ENCODE assay signal across 16 cellular contexts in genomic region chr12:944201-944600, GRCh38. TPM values are rescaled to one million over a fixed set of nuclear protein-coding genes. Genes with fewer than 3 reads are reported as not detected.
A peak's percentile ranks its signal among the peaks of the same experiment; 100 is the strongest.
DNase-seq lines count a peak whose midpoint lies in the region; ATAC-seq and TF ChIP-seq lines count a peak whose summit lies in the region.
"Had no signal": no experiment of that assay in that cellular context is flagged by ENCODE, and none has a peak within 500 bp of the region (broad histone marks: within the 10 kb centered on the region; RNA-seq: fewer than 3 reads in every experiment).

No MANE protein-coding gene starts in this region.

- DNase-seq in activated naive CD4-positive, alpha-beta T cell treated with anti-CD3 and anti-CD28 coated beads, Interleukin-2, amount 50 U/mL, for 72 hours (ENCODE audit: low spot score in 2 of 2), result no peak
- DNase-seq in activated naive CD4-positive, alpha-beta T cell (lab: John Stamatoyannopoulos, UW), result no peak
- DNase-seq in activated naive CD8-positive, alpha-beta T cell treated with anti-CD3 and anti-CD28 coated beads, Interleukin-2, amount 50 U/mL, for 24 hours, result no peak
- DNase-seq in psoas muscle (no peak), uterus (no peak), LoVo (ENCODE audit: low spot score) (no peak)
- DNase-seq: activated CD4-positive, CD25-positive, alpha-beta regulatory T cell treated with anti-CD3 and anti-CD28 coated beads, Interleukin-2, amount 50 U/mL, for 72 hours; dorsolateral prefrontal cortex; heart left ventricle; NCI-H1694 treated with DMSO at 0.1 percent for 48 hours; stimulated activated CD4-positive, alpha-beta T cell treated with anti-CD3 and anti-CD28 coated beads, Interleukin-4, amount 100 ng/mL, for 1 hour; tibial artery had no signal

- 75 to 79% (median 76%) methylated on average over 8 of the region's 8 CpGs for WGBS in psoas muscle, 3 donors

- ATAC-seq in activated naive CD4-positive, alpha-beta T cell treated with anti-CD3 and anti-CD28 coated beads, Interleukin-2, amount 50 U/mL, for 72 hours, result no peak
- ATAC-seq in activated naive CD8-positive, alpha-beta T cell treated with anti-CD3 and anti-CD28 coated beads, Interleukin-2, amount 50 U/mL, for 24 hours, result no peak
- no peak for ATAC-seq in psoas muscle
- ATAC-seq in GM18520 (IDR thresholded peaks at IDR 0.05; ENCODE audit: unreplicated experiment), result no peak
- ATAC-seq: heart left ventricle had no signal

- no peaks in the 10 kb centered on the region for H3K36me3 ChIP-seq in Loucy (ENCODE audit: insufficient read depth, low read length)
- peaks cover 3 to 24% of the 10 kb centered on the region in 2 donors for H3K36me3 ChIP-seq in psoas muscle (ENCODE audit: insufficient read depth in 1 of 2, low read depth in 1 of 2)
- H3K36me3 ChIP-seq in uterus, result no peaks in the 10 kb centered on the region

- H3K4me3 ChIP-seq in Loucy (ENCODE audit: low read length, poor library complexity, severe bottlenecking), result no peak overlapping the region
- H3K4me3 ChIP-seq in psoas muscle, result no peak overlapping the region
- no peak overlapping the region for H3K4me3 ChIP-seq in uterus
- H3K4me3 ChIP-seq: dorsolateral prefrontal cortex, HAP-1, heart left ventricle, tibial artery had no signal

- H2AFZ ChIP-seq in Loucy (ENCODE audit: low read length), result no peak overlapping the region

- no peaks in the 10 kb centered on the region for H4K20me1 ChIP-seq in Loucy (ENCODE audit: insufficient read depth, low read length, poor library complexity, severe bottlenecking)

- H3K9me2 ChIP-seq in Loucy (replicated peaks; ENCODE audit: low read depth, low read length), result no peaks in the 10 kb centered on the region

- H3K27ac ChIP-seq in psoas muscle (peak overlapping the region; percentile 87), uterus (no peak overlapping the region)
- H3K27ac ChIP-seq: dorsolateral prefrontal cortex, tibial artery had no signal

- intact Hi-C loops in psoas muscle (cut with DNase I) (loop anchor here (10.0 kb wide), 2 partner anchors 189 to 299 kb away; partner anchors contain the start of gene WNK1 (in 1 of the 2)), uterus (cut with DNase I; ENCODE audit: low total_unique reads) (no loop called here)

- peaks cover 31% of the 10 kb centered on the region for H3K79me2 ChIP-seq in Loucy (ENCODE audit: insufficient read depth, low read length)

- H3K27me3 ChIP-seq in Loucy (ENCODE audit: insufficient read depth, low read length, poor library complexity, severe bottlenecking) (no peaks in the 10 kb centered on the region), psoas muscle (ENCODE audit: insufficient read depth in 3 of 3, low read length in 2 of 3) (no peaks in the 10 kb centered on the region), uterus (no peaks in the 10 kb centered on the region)
- H3K27me3 ChIP-seq: dorsolateral prefrontal cortex, heart left ventricle, tibial artery had no signal

- TF ChIP-seq POLR2A in uterus (IDR thresholded peaks at IDR 0.05), result no peak

- TF ChIP-seq CTCF in Loucy (conservative IDR thresholded peaks at IDR 0.05; ENCODE audit: low read length), result no peak
- no peak for TF ChIP-seq CTCF in psoas muscle (IDR thresholded peaks at IDR 0.05)
- no peak for TF ChIP-seq CTCF in uterus (IDR thresholded peaks at IDR 0.05)

- peaks cover 40% of the 10 kb centered on the region for H3K4me1 Mint-ChIP-seq in activated naive CD8-positive, alpha-beta T cell treated with anti-CD3 and anti-CD28 coated beads, Interleukin-2, amount 50 U/mL, for 24 hours

- H3K4me1 ChIP-seq in Loucy (ENCODE audit: insufficient read depth, low read length, poor library complexity, severe bottlenecking) (peaks cover 13% of the 10 kb centered on the region), psoas muscle (peaks cover 44% of the 10 kb centered on the region), uterus (no peaks in the 10 kb centered on the region)

- no peak overlapping the region for H3K4me2 ChIP-seq in Loucy (ENCODE audit: low read depth, low read length, poor library complexity, severe bottlenecking)

- H3K9me3 ChIP-seq in Loucy (ENCODE audit: insufficient read depth, low read depth, low read length) (no peaks in the 10 kb centered on the region), psoas muscle (no peaks in the 10 kb centered on the region), uterus (no peaks in the 10 kb centered on the region)
- H3K9me3 ChIP-seq: HAP-1, heart left ventricle, tibial artery had no signal

- no peak overlapping the region for H3K4me3 Mint-ChIP-seq in activated naive CD8-positive, alpha-beta T cell treated with anti-CD3 and anti-CD28 coated beads, Interleukin-2, amount 50 U/mL, for 24 hours
- H3K4me3 Mint-ChIP-seq: mesothelial cell of epicardium had no signal

- H3K27me3 Mint-ChIP-seq in activated naive CD8-positive, alpha-beta T cell treated with anti-CD3 and anti-CD28 coated beads, Interleukin-2, amount 50 U/mL, for 24 hours, result no peaks in the 10 kb centered on the region

- peaks cover 5 to 36% of the 10 kb centered on the region in 2 donors for H3K36me3 Mint-ChIP-seq in activated naive CD4-positive, alpha-beta T cell treated with anti-CD3 and anti-CD28 coated beads, Interleukin-2, amount 50 U/mL, for 72 hours
- H3K36me3 Mint-ChIP-seq in activated naive CD8-positive, alpha-beta T cell treated with anti-CD3 and anti-CD28 coated beads, Interleukin-2, amount 50 U/mL, for 24 hours (ENCODE audit: low read depth), result peaks cover 37% of the 10 kb centered on the region

- H3F3A ChIP-seq in Loucy (ENCODE audit: low read depth), result no peaks in the 10 kb centered on the region

- H3K27ac Mint-ChIP-seq in activated naive CD4-positive, alpha-beta T cell treated with anti-CD3 and anti-CD28 coated beads, Interleukin-2, amount 50 U/mL, for 72 hours, result peak overlapping the region; percentile 68 to 83
- H3K27ac Mint-ChIP-seq in activated naive CD8-positive, alpha-beta T cell treated with anti-CD3 and anti-CD28 coated beads, Interleukin-2, amount 50 U/mL, for 24 hours, result peak overlapping the region; percentile 76
- H3K27ac Mint-ChIP-seq: mesothelial cell of epicardium had no signal

- H3K9ac ChIP-seq in Loucy (ENCODE audit: low read depth, low read length, poor library complexity, severe bottlenecking), result peak overlapping the region; percentile 2

- no peaks in the 10 kb centered on the region for H3K9me3 Mint-ChIP-seq in activated naive CD4-positive, alpha-beta T cell treated with anti-CD3 and anti-CD28 coated beads, Interleukin-2, amount 50 U/mL, for 72 hours
- no peaks in the 10 kb centered on the region for H3K9me3 Mint-ChIP-seq in activated naive CD8-positive, alpha-beta T cell treated with anti-CD3 and anti-CD28 coated beads, Interleukin-2, amount 50 U/mL, for 24 hours
- H3K9me3 Mint-ChIP-seq: mesothelial cell of epicardium had no signal

RNA-seq across cellular contexts. Expression of gene RAD52, which starts 5.3 kb away (rescaled TPM):
- total RNA-seq in activated naive CD4-positive, alpha-beta T cell treated with anti-CD3 and anti-CD28 coated beads, Interleukin-2, amount 50 U/mL, for 72 hours, result 10 to 100 TPM in 1 of 2 donors, 1 to 10 TPM in 1; 3.1 to 19.0 TPM
- 10 to 100 TPM in 2 of 4 donors, 1 to 10 TPM in 2; 6.7 to 12.8 (median 9.2) TPM for total RNA-seq in psoas muscle
- 10 to 100 TPM in 1 of 3 donors, 1 to 10 TPM in 2; 5.9 to 14.4 (median 6.8) TPM for polyA plus RNA-seq in psoas muscle
- 10 to 100 TPM in 3 of 4 donors, 1 to 10 TPM in 1; 2.4 to 47.4 (median 25.7) TPM for total RNA-seq in uterus

RNA-seq across cellular contexts. Expression of gene ERC1, which starts 46.8 kb away (rescaled TPM):
- total RNA-seq in activated naive CD4-positive, alpha-beta T cell treated with anti-CD3 and anti-CD28 coated beads, Interleukin-2, amount 50 U/mL, for 72 hours, result 10 to 100 TPM; 22.5 to 40.9 TPM
- total RNA-seq in psoas muscle (10 to 100 TPM; 29.4 to 35.6 (median 33.2) TPM), uterus (100 to 1,000 TPM in 1 of 4 donors, 10 to 100 TPM in 3; 28.9 to 106 (median 43.6) TPM)
- 10 to 100 TPM in 1 of 3 donors, 1 to 10 TPM in 2; 4.0 to 14.0 (median 7.4) TPM for polyA plus RNA-seq in psoas muscle
